Comparison of ENCODE assay signal across 1 cellular context in the genomic region with DNA sequence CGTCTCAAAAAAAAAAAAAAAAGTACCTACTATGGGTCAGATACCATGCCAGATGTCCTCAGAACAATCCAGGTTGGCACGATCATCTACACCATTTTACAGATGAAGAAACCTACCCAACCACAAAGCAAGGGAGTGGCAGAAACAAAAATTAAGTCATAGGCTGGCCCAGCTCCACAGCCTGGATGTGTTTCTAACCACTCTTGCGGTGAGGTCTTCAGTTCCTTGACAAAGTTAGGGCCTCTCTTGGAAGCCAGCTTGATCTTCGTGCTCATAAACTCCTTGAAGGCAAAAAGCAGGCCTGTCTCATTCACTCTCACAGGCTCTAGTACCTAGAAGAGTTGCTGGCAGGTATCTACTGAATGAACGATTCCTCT.
TF ChIP-seq lines count a peak whose summit lies in the region.

No MANE protein-coding gene starts in this region.

TF ChIP-seq in GM12878, 131 proteins besides CTCF, POLR2A, EP300 and RAD21:
- TF ChIP-seq SPI1 (IDR thresholded peaks at IDR 0.05; ENCODE audit: borderline replicate concordance, insufficient read depth, low read depth, low read length) (no peak), BCL3 (IDR thresholded peaks at IDR 0.05; ENCODE audit: borderline replicate concordance, insufficient read depth, low read depth, low read length, poor library complexity, severe bottlenecking) (no peak), RUNX3 (IDR thresholded peaks at IDR 0.05; ENCODE audit: low read length) (peak; percentile 29), YY1 (IDR thresholded peaks at IDR 0.05; ENCODE audit: low read depth, low read length) (no peak), ZBTB40 (IDR thresholded peaks at IDR 0.05; ENCODE audit: borderline replicate concordance) (no peak), PAX5 (IDR thresholded peaks at IDR 0.05; ENCODE audit: borderline replicate concordance, low read depth, low read length) (0 out of 2 replicates have a peak, but pooled peaks have one; percentile 12), TCF12 (IDR thresholded peaks at IDR 0.05; ENCODE audit: low read depth, low read length) (peak; percentile 49; the same call in 1 of the 2 replicates), NR2F1 (conservative IDR thresholded peaks at IDR 0.05) (no peak), IKZF1 (conservative IDR thresholded peaks at IDR 0.05) (no peak), HDGF (IDR thresholded peaks at IDR 0.05) (0 out of 2 replicates have a peak, but pooled peaks have one; percentile 36), NBN (IDR thresholded peaks at IDR 0.05) (0 out of 2 replicates have a peak, but pooled peaks have one; percentile 16), NR2C2 (IDR thresholded peaks at IDR 0.05; ENCODE audit: borderline replicate concordance, control insufficient read depth, insufficient read length, low read depth) (no peak)
- TF ChIP-seq, protein P1, sequence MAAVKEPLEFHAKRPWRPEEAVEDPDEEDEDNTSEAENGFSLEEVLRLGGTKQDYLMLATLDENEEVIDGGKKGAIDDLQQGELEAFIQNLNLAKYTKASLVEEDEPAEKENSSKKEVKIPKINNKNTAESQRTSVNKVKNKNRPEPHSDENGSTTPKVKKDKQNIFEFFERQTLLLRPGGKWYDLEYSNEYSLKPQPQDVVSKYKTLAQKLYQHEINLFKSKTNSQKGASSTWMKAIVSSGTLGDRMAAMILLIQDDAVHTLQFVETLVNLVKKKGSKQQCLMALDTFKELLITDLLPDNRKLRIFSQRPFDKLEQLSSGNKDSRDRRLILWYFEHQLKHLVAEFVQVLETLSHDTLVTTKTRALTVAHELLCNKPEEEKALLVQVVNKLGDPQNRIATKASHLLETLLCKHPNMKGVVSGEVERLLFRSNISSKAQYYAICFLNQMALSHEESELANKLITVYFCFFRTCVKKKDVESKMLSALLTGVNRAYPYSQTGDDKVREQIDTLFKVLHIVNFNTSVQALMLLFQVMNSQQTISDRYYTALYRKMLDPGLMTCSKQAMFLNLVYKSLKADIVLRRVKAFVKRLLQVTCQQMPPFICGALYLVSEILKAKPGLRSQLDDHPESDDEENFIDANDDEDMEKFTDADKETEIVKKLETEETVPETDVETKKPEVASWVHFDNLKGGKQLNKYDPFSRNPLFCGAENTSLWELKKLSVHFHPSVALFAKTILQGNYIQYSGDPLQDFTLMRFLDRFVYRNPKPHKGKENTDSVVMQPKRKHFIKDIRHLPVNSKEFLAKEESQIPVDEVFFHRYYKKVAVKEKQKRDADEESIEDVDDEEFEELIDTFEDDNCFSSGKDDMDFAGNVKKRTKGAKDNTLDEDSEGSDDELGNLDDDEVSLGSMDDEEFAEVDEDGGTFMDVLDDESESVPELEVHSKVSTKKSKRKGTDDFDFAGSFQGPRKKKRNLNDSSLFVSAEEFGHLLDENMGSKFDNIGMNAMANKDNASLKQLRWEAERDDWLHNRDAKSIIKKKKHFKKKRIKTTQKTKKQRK (IDR thresholded peaks at IDR 0.05; ENCODE audit: low read depth, low read length), result no peak
